1 cellular context compared by ENCODE assay signal in the genomic region with DNA sequence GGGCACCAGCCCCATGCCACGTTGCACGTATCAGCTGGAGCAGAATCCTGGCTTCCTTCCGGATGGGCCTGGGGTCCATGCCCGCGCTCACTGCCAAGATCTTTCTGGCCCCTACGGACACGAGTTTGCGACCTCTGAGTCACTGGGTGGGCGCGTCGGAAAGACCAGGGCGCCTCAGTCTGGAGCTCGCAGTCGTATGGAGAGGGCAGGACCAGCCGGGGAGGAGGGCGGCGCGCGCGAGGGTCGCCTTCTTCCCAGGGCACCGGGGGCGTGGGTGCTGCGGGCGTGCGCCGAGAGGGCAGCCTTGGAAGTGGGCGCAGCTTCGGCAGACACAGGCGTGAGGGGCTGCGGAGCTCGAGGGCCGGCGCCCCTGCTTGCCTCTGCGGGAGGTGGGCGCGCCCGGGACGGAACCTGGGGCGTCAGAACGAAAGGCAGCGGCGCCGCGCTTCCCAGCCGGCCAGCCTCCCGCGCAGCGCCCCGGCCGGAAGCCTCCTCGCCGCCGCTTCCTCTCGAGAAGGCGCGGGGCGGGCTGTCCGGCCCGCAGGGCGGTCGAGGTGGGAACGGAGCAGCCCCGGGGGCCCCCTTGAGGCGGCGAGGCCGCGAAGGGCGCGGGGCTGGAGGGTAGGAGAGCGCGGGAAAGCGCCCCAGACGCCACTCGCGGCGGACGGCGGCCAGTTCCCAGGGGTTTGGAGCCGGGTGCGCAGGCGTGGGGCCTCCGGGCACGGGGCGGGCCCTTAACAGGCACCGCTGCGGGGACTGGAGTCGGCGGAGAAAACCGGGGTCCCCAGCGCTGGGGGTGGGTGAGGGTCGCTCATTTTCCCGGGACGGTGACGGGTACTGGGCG.
TF ChIP-seq lines count a peak whose summit lies in the region.

A gene (plus strand): TSS at position 490 of the 844 bp plus-strand sequence. CDS start 459 bp downstream, outside the sequence.

TF ChIP-seq in HEK293, 187 proteins besides CTCF, POLR2A, EP300 and RAD21 (continued from another document and continues in another):
- TF ChIP-seq, protein P1, sequence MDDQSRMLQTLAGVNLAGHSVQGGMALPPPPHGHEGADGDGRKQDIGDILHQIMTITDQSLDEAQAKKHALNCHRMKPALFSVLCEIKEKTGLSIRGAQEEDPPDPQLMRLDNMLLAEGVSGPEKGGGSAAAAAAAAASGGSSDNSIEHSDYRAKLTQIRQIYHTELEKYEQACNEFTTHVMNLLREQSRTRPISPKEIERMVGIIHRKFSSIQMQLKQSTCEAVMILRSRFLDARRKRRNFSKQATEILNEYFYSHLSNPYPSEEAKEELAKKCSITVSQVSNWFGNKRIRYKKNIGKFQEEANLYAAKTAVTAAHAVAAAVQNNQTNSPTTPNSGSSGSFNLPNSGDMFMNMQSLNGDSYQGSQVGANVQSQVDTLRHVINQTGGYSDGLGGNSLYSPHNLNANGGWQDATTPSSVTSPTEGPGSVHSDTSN (CRISPR knock-in tag; IDR thresholded peaks at IDR 0.05) = peak; percentile 54; the same call in 1 of the 2 replicates
- TF ChIP-seq IKZF3 (tag by site-specific recombination; IDR thresholded peaks at IDR 0.05) (peak; percentile 44), KLF10 (tag by site-specific recombination; IDR thresholded peaks at IDR 0.05) (peak; percentile 81), GLIS2 (tag by site-specific recombination; IDR thresholded peaks at IDR 0.05) (peak; percentile 93), ZBTB7A (tag by site-specific recombination; IDR thresholded peaks at IDR 0.05; ENCODE audit: low read depth) (peak; percentile 79; the same call in 1 of the 2 replicates), ZNF335 (tag by site-specific recombination; conservative IDR thresholded peaks at IDR 0.05) (peak; percentile 32), ZFP37 (tag by site-specific recombination; IDR thresholded peaks at IDR 0.05) (peak; percentile 51; the same call in 1 of the 2 replicates), KLF1 (tag by site-specific recombination; IDR thresholded peaks at IDR 0.05) (peak; percentile 70), ZNF341 (tag by site-specific recombination; IDR thresholded peaks at IDR 0.05; ENCODE audit: low read depth) (0 out of 2 replicates have a peak, but pooled peaks have one; percentile 19), YY1 (tag by site-specific recombination; IDR thresholded peaks at IDR 0.05) (peak; percentile 34; the same call in 1 of the 2 replicates), ZNF266 (tag by site-specific recombination; IDR thresholded peaks at IDR 0.05; ENCODE audit: low read depth) (no peak), ZNF600 (tag by site-specific recombination; IDR thresholded peaks at IDR 0.05) (peak; percentile 87), ZNF391 (tag by site-specific recombination; IDR thresholded peaks at IDR 0.05; ENCODE audit: borderline replicate concordance, low read depth) (peak; percentile 78; the same call in 1 of the 2 replicates), ZNF791 (tag by site-specific recombination; IDR thresholded peaks at IDR 0.05) (no peak), ZNF621 (tag by site-specific recombination; IDR thresholded peaks at IDR 0.05) (no peak), ZBTB48 (tag by site-specific recombination; IDR thresholded peaks at IDR 0.05) (peak; percentile 55; the same call in 1 of the 2 replicates), ZNF76 (tag by site-specific recombination; IDR thresholded peaks at IDR 0.05; ENCODE audit: borderline replicate concordance, low read depth) (peak; percentile 39), ZNF423 (tag by site-specific recombination; IDR thresholded peaks at IDR 0.05) (peak; percentile 34), ZNF146 (tag by site-specific recombination; IDR thresholded peaks at IDR 0.05) (0 out of 2 replicates have a peak, but pooled peaks have one; percentile 13), ZEB2 (tag by site-specific recombination; IDR thresholded peaks at IDR 0.05) (peak; percentile 19; the same call in 1 of the 2 replicates), ZNF2 (tag by site-specific recombination; IDR thresholded peaks at IDR 0.05) (peak; percentile 55; the same call in 1 of the 2 replicates), ZNF776 (tag by site-specific recombination; IDR thresholded peaks at IDR 0.05; ENCODE audit: borderline replicate concordance) (no peak), ZNF660 (tag by site-specific recombination; IDR thresholded peaks at IDR 0.05) (peak; percentile 94), YY2 (tag by site-specific recombination; IDR thresholded peaks at IDR 0.05) (peak; percentile 23; the same call in 1 of the 2 replicates), ZNF561 (tag by site-specific recombination; IDR thresholded peaks at IDR 0.05; ENCODE audit: borderline replicate concordance) (peak; percentile 88; the same call in 1 of the 2 replicates), SP7 (tag by site-specific recombination; IDR thresholded peaks at IDR 0.05) (peak; percentile 63), KLF8 (tag by site-specific recombination; IDR thresholded peaks at IDR 0.05) (peak; percentile 95), MYNN (tag by site-specific recombination; IDR thresholded peaks at IDR 0.05; ENCODE audit: borderline replicate concordance) (no peak), ZIC2 (tag by site-specific recombination; IDR thresholded peaks at IDR 0.05) (peak; percentile 80), SP3 (tag by site-specific recombination; IDR thresholded peaks at IDR 0.05) (peak; percentile 53; the same call in 1 of the 2 replicates), SP2 (tag by site-specific recombination; IDR thresholded peaks at IDR 0.05) (peak; percentile 46)
- TF ChIP-seq, protein P2, sequence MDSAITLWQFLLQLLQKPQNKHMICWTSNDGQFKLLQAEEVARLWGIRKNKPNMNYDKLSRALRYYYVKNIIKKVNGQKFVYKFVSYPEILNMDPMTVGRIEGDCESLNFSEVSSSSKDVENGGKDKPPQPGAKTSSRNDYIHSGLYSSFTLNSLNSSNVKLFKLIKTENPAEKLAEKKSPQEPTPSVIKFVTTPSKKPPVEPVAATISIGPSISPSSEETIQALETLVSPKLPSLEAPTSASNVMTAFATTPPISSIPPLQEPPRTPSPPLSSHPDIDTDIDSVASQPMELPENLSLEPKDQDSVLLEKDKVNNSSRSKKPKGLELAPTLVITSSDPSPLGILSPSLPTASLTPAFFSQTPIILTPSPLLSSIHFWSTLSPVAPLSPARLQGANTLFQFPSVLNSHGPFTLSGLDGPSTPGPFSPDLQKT (IDR thresholded peaks at IDR 0.05; ENCODE audit: borderline replicate concordance, low read depth, low read length) = no peak
- TF ChIP-seq, protein P3, sequence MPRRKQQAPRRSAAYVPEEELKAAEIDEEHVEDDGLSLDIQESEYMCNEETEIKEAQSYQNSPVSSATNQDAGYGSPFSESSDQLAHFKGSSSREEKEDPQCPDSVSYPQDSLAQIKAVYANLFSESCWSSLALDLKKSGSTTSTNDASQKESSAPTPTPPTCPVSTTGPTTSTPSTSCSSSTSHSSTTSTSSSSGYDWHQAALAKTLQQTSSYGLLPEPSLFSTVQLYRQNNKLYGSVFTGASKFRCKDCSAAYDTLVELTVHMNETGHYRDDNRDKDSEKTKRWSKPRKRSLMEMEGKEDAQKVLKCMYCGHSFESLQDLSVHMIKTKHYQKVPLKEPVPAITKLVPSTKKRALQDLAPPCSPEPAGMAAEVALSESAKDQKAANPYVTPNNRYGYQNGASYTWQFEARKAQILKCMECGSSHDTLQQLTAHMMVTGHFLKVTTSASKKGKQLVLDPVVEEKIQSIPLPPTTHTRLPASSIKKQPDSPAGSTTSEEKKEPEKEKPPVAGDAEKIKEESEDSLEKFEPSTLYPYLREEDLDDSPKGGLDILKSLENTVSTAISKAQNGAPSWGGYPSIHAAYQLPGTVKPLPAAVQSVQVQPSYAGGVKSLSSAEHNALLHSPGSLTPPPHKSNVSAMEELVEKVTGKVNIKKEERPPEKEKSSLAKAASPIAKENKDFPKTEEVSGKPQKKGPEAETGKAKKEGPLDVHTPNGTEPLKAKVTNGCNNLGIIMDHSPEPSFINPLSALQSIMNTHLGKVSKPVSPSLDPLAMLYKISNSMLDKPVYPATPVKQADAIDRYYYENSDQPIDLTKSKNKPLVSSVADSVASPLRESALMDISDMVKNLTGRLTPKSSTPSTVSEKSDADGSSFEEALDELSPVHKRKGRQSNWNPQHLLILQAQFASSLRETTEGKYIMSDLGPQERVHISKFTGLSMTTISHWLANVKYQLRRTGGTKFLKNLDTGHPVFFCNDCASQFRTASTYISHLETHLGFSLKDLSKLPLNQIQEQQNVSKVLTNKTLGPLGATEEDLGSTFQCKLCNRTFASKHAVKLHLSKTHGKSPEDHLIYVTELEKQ (tag by site-specific recombination; IDR thresholded peaks at IDR 0.05; ENCODE audit: borderline replicate concordance) = no peak
- TF ChIP-seq, protein P4, sequence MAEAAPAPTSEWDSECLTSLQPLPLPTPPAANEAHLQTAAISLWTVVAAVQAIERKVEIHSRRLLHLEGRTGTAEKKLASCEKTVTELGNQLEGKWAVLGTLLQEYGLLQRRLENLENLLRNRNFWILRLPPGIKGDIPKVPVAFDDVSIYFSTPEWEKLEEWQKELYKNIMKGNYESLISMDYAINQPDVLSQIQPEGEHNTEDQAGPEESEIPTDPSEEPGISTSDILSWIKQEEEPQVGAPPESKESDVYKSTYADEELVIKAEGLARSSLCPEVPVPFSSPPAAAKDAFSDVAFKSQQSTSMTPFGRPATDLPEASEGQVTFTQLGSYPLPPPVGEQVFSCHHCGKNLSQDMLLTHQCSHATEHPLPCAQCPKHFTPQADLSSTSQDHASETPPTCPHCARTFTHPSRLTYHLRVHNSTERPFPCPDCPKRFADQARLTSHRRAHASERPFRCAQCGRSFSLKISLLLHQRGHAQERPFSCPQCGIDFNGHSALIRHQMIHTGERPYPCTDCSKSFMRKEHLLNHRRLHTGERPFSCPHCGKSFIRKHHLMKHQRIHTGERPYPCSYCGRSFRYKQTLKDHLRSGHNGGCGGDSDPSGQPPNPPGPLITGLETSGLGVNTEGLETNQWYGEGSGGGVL (tag by site-specific recombination; IDR thresholded peaks at IDR 0.05) = peak; percentile 33; the same call in 1 of the 2 replicates
- TF ChIP-seq, protein P5, sequence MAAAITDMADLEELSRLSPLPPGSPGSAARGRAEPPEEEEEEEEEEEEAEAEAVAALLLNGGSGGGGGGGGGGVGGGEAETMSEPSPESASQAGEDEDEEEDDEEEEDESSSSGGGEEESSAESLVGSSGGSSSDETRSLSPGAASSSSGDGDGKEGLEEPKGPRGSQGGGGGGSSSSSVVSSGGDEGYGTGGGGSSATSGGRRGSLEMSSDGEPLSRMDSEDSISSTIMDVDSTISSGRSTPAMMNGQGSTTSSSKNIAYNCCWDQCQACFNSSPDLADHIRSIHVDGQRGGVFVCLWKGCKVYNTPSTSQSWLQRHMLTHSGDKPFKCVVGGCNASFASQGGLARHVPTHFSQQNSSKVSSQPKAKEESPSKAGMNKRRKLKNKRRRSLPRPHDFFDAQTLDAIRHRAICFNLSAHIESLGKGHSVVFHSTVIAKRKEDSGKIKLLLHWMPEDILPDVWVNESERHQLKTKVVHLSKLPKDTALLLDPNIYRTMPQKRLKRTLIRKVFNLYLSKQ (tag by site-specific recombination; IDR thresholded peaks at IDR 0.05; ENCODE audit: borderline replicate concordance) = no peak
- TF ChIP-seq, protein P6, sequence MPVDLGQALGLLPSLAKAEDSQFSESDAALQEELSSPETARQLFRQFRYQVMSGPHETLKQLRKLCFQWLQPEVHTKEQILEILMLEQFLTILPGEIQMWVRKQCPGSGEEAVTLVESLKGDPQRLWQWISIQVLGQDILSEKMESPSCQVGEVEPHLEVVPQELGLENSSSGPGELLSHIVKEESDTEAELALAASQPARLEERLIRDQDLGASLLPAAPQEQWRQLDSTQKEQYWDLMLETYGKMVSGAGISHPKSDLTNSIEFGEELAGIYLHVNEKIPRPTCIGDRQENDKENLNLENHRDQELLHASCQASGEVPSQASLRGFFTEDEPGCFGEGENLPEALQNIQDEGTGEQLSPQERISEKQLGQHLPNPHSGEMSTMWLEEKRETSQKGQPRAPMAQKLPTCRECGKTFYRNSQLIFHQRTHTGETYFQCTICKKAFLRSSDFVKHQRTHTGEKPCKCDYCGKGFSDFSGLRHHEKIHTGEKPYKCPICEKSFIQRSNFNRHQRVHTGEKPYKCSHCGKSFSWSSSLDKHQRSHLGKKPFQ (tag by site-specific recombination; IDR thresholded peaks at IDR 0.05) = no peak
- TF ChIP-seq, protein P7, sequence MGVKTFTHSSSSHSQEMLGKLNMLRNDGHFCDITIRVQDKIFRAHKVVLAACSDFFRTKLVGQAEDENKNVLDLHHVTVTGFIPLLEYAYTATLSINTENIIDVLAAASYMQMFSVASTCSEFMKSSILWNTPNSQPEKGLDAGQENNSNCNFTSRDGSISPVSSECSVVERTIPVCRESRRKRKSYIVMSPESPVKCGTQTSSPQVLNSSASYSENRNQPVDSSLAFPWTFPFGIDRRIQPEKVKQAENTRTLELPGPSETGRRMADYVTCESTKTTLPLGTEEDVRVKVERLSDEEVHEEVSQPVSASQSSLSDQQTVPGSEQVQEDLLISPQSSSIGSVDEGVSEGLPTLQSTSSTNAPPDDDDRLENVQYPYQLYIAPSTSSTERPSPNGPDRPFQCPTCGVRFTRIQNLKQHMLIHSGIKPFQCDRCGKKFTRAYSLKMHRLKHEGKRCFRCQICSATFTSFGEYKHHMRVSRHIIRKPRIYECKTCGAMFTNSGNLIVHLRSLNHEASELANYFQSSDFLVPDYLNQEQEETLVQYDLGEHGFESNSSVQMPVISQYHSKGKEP (tag by site-specific recombination; IDR thresholded peaks at IDR 0.05) = peak; percentile 60; the same call in 1 of the 2 replicates
- TF ChIP-seq, protein P8, sequence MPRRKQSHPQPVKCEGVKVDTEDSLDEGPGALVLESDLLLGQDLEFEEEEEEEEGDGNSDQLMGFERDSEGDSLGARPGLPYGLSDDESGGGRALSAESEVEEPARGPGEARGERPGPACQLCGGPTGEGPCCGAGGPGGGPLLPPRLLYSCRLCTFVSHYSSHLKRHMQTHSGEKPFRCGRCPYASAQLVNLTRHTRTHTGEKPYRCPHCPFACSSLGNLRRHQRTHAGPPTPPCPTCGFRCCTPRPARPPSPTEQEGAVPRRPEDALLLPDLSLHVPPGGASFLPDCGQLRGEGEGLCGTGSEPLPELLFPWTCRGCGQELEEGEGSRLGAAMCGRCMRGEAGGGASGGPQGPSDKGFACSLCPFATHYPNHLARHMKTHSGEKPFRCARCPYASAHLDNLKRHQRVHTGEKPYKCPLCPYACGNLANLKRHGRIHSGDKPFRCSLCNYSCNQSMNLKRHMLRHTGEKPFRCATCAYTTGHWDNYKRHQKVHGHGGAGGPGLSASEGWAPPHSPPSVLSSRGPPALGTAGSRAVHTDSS (tag by site-specific recombination; IDR thresholded peaks at IDR 0.05) = 0 out of 2 replicates have a peak, but pooled peaks have one; percentile 28
- TF ChIP-seq, protein P9, sequence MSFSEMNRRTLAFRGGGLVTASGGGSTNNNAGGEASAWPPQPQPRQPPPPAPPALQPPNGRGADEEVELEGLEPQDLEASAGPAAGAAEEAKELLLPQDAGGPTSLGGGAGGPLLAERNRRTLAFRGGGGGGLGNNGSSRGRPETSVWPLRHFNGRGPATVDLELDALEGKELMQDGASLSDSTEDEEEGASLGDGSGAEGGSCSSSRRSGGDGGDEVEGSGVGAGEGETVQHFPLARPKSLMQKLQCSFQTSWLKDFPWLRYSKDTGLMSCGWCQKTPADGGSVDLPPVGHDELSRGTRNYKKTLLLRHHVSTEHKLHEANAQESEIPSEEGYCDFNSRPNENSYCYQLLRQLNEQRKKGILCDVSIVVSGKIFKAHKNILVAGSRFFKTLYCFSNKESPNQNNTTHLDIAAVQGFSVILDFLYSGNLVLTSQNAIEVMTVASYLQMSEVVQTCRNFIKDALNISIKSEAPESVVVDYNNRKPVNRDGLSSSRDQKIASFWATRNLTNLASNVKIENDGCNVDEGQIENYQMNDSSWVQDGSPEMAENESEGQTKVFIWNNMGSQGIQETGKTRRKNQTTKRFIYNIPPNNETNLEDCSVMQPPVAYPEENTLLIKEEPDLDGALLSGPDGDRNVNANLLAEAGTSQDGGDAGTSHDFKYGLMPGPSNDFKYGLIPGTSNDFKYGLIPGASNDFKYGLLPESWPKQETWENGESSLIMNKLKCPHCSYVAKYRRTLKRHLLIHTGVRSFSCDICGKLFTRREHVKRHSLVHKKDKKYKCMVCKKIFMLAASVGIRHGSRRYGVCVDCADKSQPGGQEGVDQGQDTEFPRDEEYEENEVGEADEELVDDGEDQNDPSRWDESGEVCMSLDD (tag by site-specific recombination; IDR thresholded peaks at IDR 0.05) = peak; percentile 64; the same call in 1 of the 2 replicates
